Comparison of ENCODE assay signal across 28 cellular contexts in the genomic region with DNA sequence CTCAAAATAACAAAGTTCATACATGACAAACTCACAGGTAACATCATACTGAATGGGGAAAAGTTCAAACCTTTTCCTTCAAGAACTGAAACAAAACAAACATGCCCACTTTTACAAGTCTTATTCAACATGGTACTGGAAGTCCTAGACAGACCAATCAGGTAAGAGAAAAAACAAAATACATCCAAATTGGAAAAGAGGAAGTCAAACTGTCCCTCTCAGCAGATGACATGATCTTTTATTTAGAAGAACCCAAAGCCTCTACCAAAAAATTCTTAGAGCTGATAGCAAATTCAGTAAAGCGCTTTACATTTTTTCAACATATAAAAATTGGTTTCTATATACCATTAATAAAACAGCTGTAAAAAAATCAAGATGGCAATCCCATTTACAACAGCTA.
"Had no signal": no experiment of that assay in that cellular context is flagged by ENCODE, and none has a peak within 500 bp of the region (broad histone marks: within the 10 kb centered on the region; RNA-seq: fewer than 3 reads in every experiment).

No MANE protein-coding gene starts in this region.

- H3K27ac Mint-ChIP-seq: activated CD4-positive, alpha-beta memory T cell treated with anti-CD3 and anti-CD28 coated beads, Interleukin-2, amount 10 ng/mL, durations not matched to agents 7 days and 5 days; activated CD4-positive, alpha-beta T cell treated with anti-CD3 and anti-CD28 coated beads, Interleukin-2, amount 10 ng/mL, durations not matched to agents 7 days and 5 days; activated naive CD4-positive, alpha-beta T cell treated with anti-CD3 and anti-CD28 coated beads for 36 hours; activated naive CD4-positive, alpha-beta T cell treated with anti-CD3 and anti-CD28 coated beads, Interleukin-2, amount 50 U/mL, for 24 hours; activated naive CD8-positive, alpha-beta T cell treated with anti-CD3 and anti-CD28 coated beads for 36 hours; activated naive CD8-positive, alpha-beta T cell treated with anti-CD3 and anti-CD28 coated beads, Interleukin-2, amount 50 U/mL, for 24 hours; activated T-helper 2 cell treated with anti-CD3 and anti-CD28 coated beads, Interferon-gamma antibody, Interleukin-2, Interleukin-4, amounts not matched to agents 10 μg/mL and 5 μg/mL and 100 μg/mL, durations not matched to agents 14 hours and 24 hours and 36 hours had no signal

- H3K27me3 Mint-ChIP-seq: activated CD4-positive, alpha-beta memory T cell treated with anti-CD3 and anti-CD28 coated beads, Interleukin-2, amount 10 ng/mL, durations not matched to agents 7 days and 5 days; activated CD4-positive, alpha-beta T cell treated with anti-CD3 and anti-CD28 coated beads, Interleukin-2, amount 10 ng/mL, durations not matched to agents 7 days and 5 days; activated naive CD4-positive, alpha-beta T cell treated with anti-CD3 and anti-CD28 coated beads, Interleukin-2, amount 50 U/mL, for 24 hours; activated naive CD8-positive, alpha-beta T cell treated with anti-CD3 and anti-CD28 coated beads for 36 hours; activated naive CD8-positive, alpha-beta T cell treated with anti-CD3 and anti-CD28 coated beads, Interleukin-2, amount 50 U/mL, for 24 hours had no signal

- H3K4me3 Mint-ChIP-seq: activated CD4-positive, alpha-beta memory T cell treated with anti-CD3 and anti-CD28 coated beads, Interleukin-2, amount 10 ng/mL, durations not matched to agents 7 days and 5 days; activated CD4-positive, alpha-beta T cell treated with anti-CD3 and anti-CD28 coated beads, Interleukin-2, amount 10 ng/mL, durations not matched to agents 7 days and 5 days; activated naive CD4-positive, alpha-beta T cell treated with anti-CD3 and anti-CD28 coated beads for 36 hours; activated naive CD4-positive, alpha-beta T cell treated with anti-CD3 and anti-CD28 coated beads, Interleukin-2, amount 50 U/mL, for 24 hours; activated naive CD8-positive, alpha-beta T cell treated with anti-CD3 and anti-CD28 coated beads for 36 hours; activated naive CD8-positive, alpha-beta T cell treated with anti-CD3 and anti-CD28 coated beads, Interleukin-2, amount 50 U/mL, for 24 hours; activated T-cell treated with anti-CD3 and anti-CD28 coated beads, Interleukin-2, amount 50 U/mL, for 4 hours; activated T-helper 1 cell treated with anti-CD3 and anti-CD28 coated beads, Interleukin-12 subunit alpha, Interleukin-12 subunit beta, Interleukin-2, Interleukin-4 antibody, amounts not matched to agents 30 ng/mL and 10 ng/mL and 1 ng/mL, durations not matched to agents 14 hours and 24 hours and 36 hours had no signal

- H3K4me1 Mint-ChIP-seq: activated CD4-positive, alpha-beta memory T cell treated with anti-CD3 and anti-CD28 coated beads, Interleukin-2, amount 10 ng/mL, durations not matched to agents 7 days and 5 days; activated CD4-positive, alpha-beta T cell treated with anti-CD3 and anti-CD28 coated beads, Interleukin-2, amount 10 ng/mL, durations not matched to agents 7 days and 5 days had no signal

- ATAC-seq: activated naive CD8-positive, alpha-beta T cell treated with anti-CD3 and anti-CD28 coated beads, Interleukin-2, amount 50 U/mL, for 24 hours; activated T-cell treated with anti-CD3 and anti-CD28 coated beads, Interleukin-2, amount 50 U/mL, for 4 hours; body of pancreas; gastroesophageal sphincter had no signal

- DNase-seq: activated CD4-positive, alpha-beta memory T cell treated with anti-CD3 and anti-CD28 coated beads, Interleukin-2, amount 10 ng/mL, durations not matched to agents 7 days and 5 days; activated CD4-positive, alpha-beta T cell treated with anti-CD3 and anti-CD28 coated beads for 4 hours; activated CD4-positive, alpha-beta T cell treated with anti-CD3 and anti-CD28 coated beads, Interleukin-2, amount 10 ng/mL, durations not matched to agents 7 days and 5 days; activated CD4-positive, alpha-beta T cell treated with anti-CD3 and anti-CD28 coated beads, Interleukin-2, amount 50 U/mL, for 4 hours; activated CD4-positive, CD25-positive, alpha-beta regulatory T cell; activated CD4-positive, CD25-positive, alpha-beta regulatory T cell treated with anti-CD3 and anti-CD28 coated beads, Interleukin-2, amount 50 U/mL, for 72 hours; activated CD8-positive, alpha-beta memory T cell treated with anti-CD3 and anti-CD28 coated beads, Interleukin-2, amount 50 U/mL, for 48 hours; activated effector memory CD4-positive, alpha-beta T cell treated with anti-CD3 and anti-CD28 coated beads, Interleukin-2, amount 50 U/mL, for 16 hours; activated naive CD4-positive, alpha-beta T cell treated with anti-CD3 and anti-CD28 coated beads for 36 hours; activated naive CD8-positive, alpha-beta T cell treated with anti-CD3 and anti-CD28 coated beads for 36 hours; activated naive CD8-positive, alpha-beta T cell treated with anti-CD3 and anti-CD28 coated beads, Interleukin-2, amount 50 U/mL, for 24 hours; activated T-cell treated with anti-CD3 and anti-CD28 coated beads for 4 hours; activated T-cell treated with anti-CD3 and anti-CD28 coated beads, Interleukin-2, amount 50 U/mL, for 4 hours; adrenal gland; amygdala; aorta; body of pancreas; caudate nucleus; colonic mucosa; effector CD8-positive, alpha-beta T cell; esophagus squamous epithelium; foreskin melanocyte; head of caudate nucleus; T-helper 2 cell had no signal
